In genomic region chr1:44620072-44620471, GRCh38 we compare ENCODE assay signal across 1 cellular context.
TF ChIP-seq lines count a peak whose summit lies in the region.

No MANE protein-coding gene starts in this region.

TF ChIP-seq in K562, 482 proteins besides CTCF, POLR2A, EP300 and RAD21 (continued from another document):
- TF ChIP-seq ZNF318 (IDR thresholded peaks at IDR 0.05; ENCODE audit: borderline replicate concordance in 1 of 2, low read depth in 1 of 2) (no peak), ZNF644 (tag; IDR thresholded peaks at IDR 0.05; ENCODE audit: low read depth) (no peak), CBFA2T3 (IDR thresholded peaks at IDR 0.05) (peak; percentile 69), PKNOX1 (IDR thresholded peaks at IDR 0.05) (peak; percentile 25; the same call in 1 of the 2 replicates), JUNB (CRISPR knock-in tag; conservative IDR thresholded peaks at IDR 0.05) (no peak), TGIF2 (CRISPR knock-in tag; IDR thresholded peaks at IDR 0.05) (no peak), ZNF655 (CRISPR knock-in tag; IDR thresholded peaks at IDR 0.05) (no peak)
